ENCODE assay signal across 15 cellular contexts in the genomic region with DNA sequence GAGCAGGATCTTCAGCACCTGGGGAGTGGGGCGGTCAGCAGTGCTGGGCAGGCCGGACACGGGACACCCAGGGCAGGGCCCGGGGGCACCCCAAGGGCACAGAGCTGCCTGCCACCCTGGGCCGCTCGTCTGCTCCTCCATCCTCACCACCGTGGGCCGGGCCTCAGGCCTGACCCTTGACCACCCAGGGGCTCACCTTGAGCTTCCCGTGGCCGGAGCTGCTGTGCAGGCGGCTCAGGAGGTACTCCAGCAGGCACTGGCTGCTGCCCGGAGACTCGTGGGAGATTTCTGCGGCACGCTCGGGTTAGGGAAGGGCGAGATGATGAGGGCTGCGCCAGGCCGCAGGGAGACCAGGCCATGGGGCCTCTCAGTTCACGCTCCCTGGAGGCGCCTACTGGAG.
"Had no signal": no experiment of that assay in that cellular context is flagged by ENCODE, and none has a peak within 500 bp of the region (broad histone marks: within the 10 kb centered on the region; RNA-seq: fewer than 3 reads in every experiment).

No MANE protein-coding gene starts in this region.

- H3K27me3 ChIP-seq: breast epithelium, dorsolateral prefrontal cortex, esophagus squamous epithelium, pancreas, stomach had no signal

- H3K27me3 Mint-ChIP-seq: activated B cell treated with CpG ODN at 0.5 μM for 24 hours; activated CD4-positive, alpha-beta T cell treated with anti-CD3 and anti-CD28 coated beads, Interleukin-2, amount 10 ng/mL, durations not matched to agents 24 days and 14 days; activated naive CD8-positive, alpha-beta T cell treated with anti-CD3 and anti-CD28 coated beads for 36 hours had no signal

- ATAC-seq: pancreas had no signal

- H3K9me3 Mint-ChIP-seq: activated B cell treated with CpG ODN at 0.5 μM for 24 hours; activated CD4-positive, alpha-beta T cell treated with anti-CD3 and anti-CD28 coated beads, Interleukin-2, amount 10 ng/mL, durations not matched to agents 24 days and 14 days; activated naive CD8-positive, alpha-beta T cell treated with anti-CD3 and anti-CD28 coated beads for 36 hours had no signal

- H3K36me3 ChIP-seq: breast epithelium, pancreas had no signal

- H3K4me3 ChIP-seq: thoracic aorta had no signal

- H3K9me3 ChIP-seq: breast epithelium, esophagus squamous epithelium, pancreas, stomach, thoracic aorta had no signal

- FAIRE-seq: pancreas had no signal

- H3K27ac Mint-ChIP-seq: activated B cell treated with CpG ODN at 0.5 μM for 24 hours; activated CD4-positive, alpha-beta T cell treated with anti-CD3 and anti-CD28 coated beads, Interleukin-2, amount 10 ng/mL, durations not matched to agents 24 days and 14 days; activated naive CD8-positive, alpha-beta T cell treated with anti-CD3 and anti-CD28 coated beads for 36 hours had no signal

- DNase-seq: activated B cell treated with CpG ODN at 0.5 μM for 24 hours; activated CD4-positive, alpha-beta T cell treated with anti-CD3 and anti-CD28 coated beads, Interleukin-2, amount 10 ng/mL, durations not matched to agents 24 days and 14 days; activated CD8-positive, alpha-beta memory T cell treated with anti-CD3 and anti-CD28 coated beads for 24 hours; activated gamma-delta T cell treated with Interleukin-2 at 50 U/mL for 16 hours; activated naive CD8-positive, alpha-beta T cell treated with anti-CD3 and anti-CD28 coated beads for 36 hours; anterior cingulate cortex; dorsolateral prefrontal cortex; esophagus squamous epithelium; foreskin fibroblast; stimulated activated CD4-positive, alpha-beta T cell treated with anti-CD3 and anti-CD28 coated beads, Interleukin-15, amount 100 ng/mL, for 24 hours; stimulated activated CD4-positive, alpha-beta T cell treated with anti-CD3 and anti-CD28 coated beads, Interleukin-4, amount 100 ng/mL, for 24 hours; stomach had no signal

- H3K27ac ChIP-seq: breast epithelium, dorsolateral prefrontal cortex, esophagus squamous epithelium, pancreas, stomach, thoracic aorta had no signal
